In genomic region chr5:66863343-66864170, GRCh38 we compare ENCODE assay signal across 12 cellular contexts.
"Had no signal": no experiment of that assay in that cellular context is flagged by ENCODE, and none has a peak within 500 bp of the region (broad histone marks: within the 10 kb centered on the region; RNA-seq: fewer than 3 reads in every experiment).

No MANE protein-coding gene starts in this region.

- H3K4me3 Mint-ChIP-seq: activated CD4-positive, alpha-beta T cell treated with anti-CD3 and anti-CD28 coated beads, Interleukin-2, amount 10 ng/mL, durations not matched to agents 24 days and 14 days; activated CD8-positive, alpha-beta T cell treated with anti-CD3 and anti-CD28 coated beads, Interleukin-2, amount 10 ng/mL, durations not matched to agents 7 days and 5 days; activated naive CD8-positive, alpha-beta T cell treated with anti-CD3 and anti-CD28 coated beads, Interleukin-2, amount 10 ng/mL, durations not matched to agents 7 days and 5 days; nephron; T-helper 17 cell; type B pancreatic cell had no signal

- H3K4me1 ChIP-seq: breast epithelium, psoas muscle had no signal

- H3K9me3 ChIP-seq: breast epithelium, left lung, psoas muscle had no signal

- H3K27ac ChIP-seq: breast epithelium, left lung, psoas muscle had no signal

- H3K9me3 Mint-ChIP-seq: activated CD4-positive, alpha-beta T cell treated with anti-CD3 and anti-CD28 coated beads, Interleukin-2, amount 10 ng/mL, durations not matched to agents 24 days and 14 days; activated naive CD8-positive, alpha-beta T cell treated with anti-CD3 and anti-CD28 coated beads, Interleukin-2, amount 10 ng/mL, durations not matched to agents 7 days and 5 days; nephron; type B pancreatic cell had no signal

- DNase-seq: activated CD8-positive, alpha-beta memory T cell treated with anti-CD3 and anti-CD28 coated beads, Interleukin-2, amount 50 U/mL, for 4 hours; activated naive CD4-positive, alpha-beta T cell; activated naive CD8-positive, alpha-beta T cell treated with anti-CD3 and anti-CD28 coated beads, Interleukin-2, amount 10 ng/mL, durations not matched to agents 7 days and 5 days; cerebellar nuclear complex; left lung; psoas muscle; T-helper 17 cell had no signal

- H3K27me3 Mint-ChIP-seq: type B pancreatic cell had no signal

- H3K27ac Mint-ChIP-seq: activated CD4-positive, alpha-beta T cell treated with anti-CD3 and anti-CD28 coated beads, Interleukin-2, amount 10 ng/mL, durations not matched to agents 24 days and 14 days; activated CD8-positive, alpha-beta T cell treated with anti-CD3 and anti-CD28 coated beads, Interleukin-2, amount 10 ng/mL, durations not matched to agents 7 days and 5 days; activated naive CD8-positive, alpha-beta T cell treated with anti-CD3 and anti-CD28 coated beads, Interleukin-2, amount 10 ng/mL, durations not matched to agents 7 days and 5 days; nephron; T-helper 17 cell; type B pancreatic cell had no signal

- H3K36me3 Mint-ChIP-seq: activated naive CD8-positive, alpha-beta T cell treated with anti-CD3 and anti-CD28 coated beads, Interleukin-2, amount 10 ng/mL, durations not matched to agents 7 days and 5 days; type B pancreatic cell had no signal

- H3K27me3 ChIP-seq: breast epithelium, left lung had no signal

- H3K4me3 ChIP-seq: breast epithelium, left lung, psoas muscle had no signal

- H3K36me3 ChIP-seq: breast epithelium, left lung had no signal
